Comparison of ENCODE assay signal across 27 cellular contexts in genomic region chr3:66889758-66890576, GRCh38.
DNase-seq lines count a peak whose midpoint lies in the region; ATAC-seq and TF ChIP-seq lines count a peak whose summit lies in the region.
"Had no signal": no experiment of that assay in that cellular context is flagged by ENCODE, and none has a peak within 500 bp of the region (broad histone marks: within the 10 kb centered on the region; RNA-seq: fewer than 3 reads in every experiment).

No MANE protein-coding gene starts in this region.

- H3K27me3 ChIP-seq in ACC112 (ENCODE audit: insufficient read depth, low read length): peaks cover 14% of the 10 kb centered on the region
- H3K27me3 ChIP-seq in CD8-positive, alpha-beta memory T cell (ENCODE audit: insufficient read depth, low read length, poor library complexity, severe bottlenecking): no peaks in the 10 kb centered on the region
- H3K27me3 ChIP-seq: Peyer's patch, SJSA1, testis, uterus had no signal

- peaks cover 0 to 26% (median 14%) of the 10 kb centered on the region in 5 donors for H3K9me3 Mint-ChIP-seq in CD8-positive, alpha-beta memory T cell
- peaks cover 19% of the 10 kb centered on the region for H3K9me3 Mint-ChIP-seq in nephron
- H3K9me3 Mint-ChIP-seq: activated CD4-positive, alpha-beta T cell treated with anti-CD3 and anti-CD28 coated beads, Interleukin-2, amount 10 ng/mL, durations not matched to agents 24 days and 14 days had no signal

- H3K9me3 ChIP-seq in CD8-positive, alpha-beta memory T cell (ENCODE audit: low read length): no peaks in the 10 kb centered on the region
- no peaks in the 10 kb centered on the region for H3K9me3 ChIP-seq in T-helper 17 cell (ENCODE audit: control insufficient read depth, low read length, poor library complexity, severe bottlenecking)
- H3K9me3 ChIP-seq: Peyer's patch, SJSA1, testis, uterus had no signal

- H3K27ac Mint-ChIP-seq in CD8-positive, alpha-beta memory T cell: no peak overlapping the region
- H3K27ac Mint-ChIP-seq in T-helper 17 cell (no peak overlapping the region), nephron (peak overlapping the region; percentile 14 to 72 (median 51))
- H3K27ac Mint-ChIP-seq: activated CD4-positive, alpha-beta T cell treated with anti-CD3 and anti-CD28 coated beads, Interleukin-2, amount 10 ng/mL, durations not matched to agents 24 days and 14 days; activated naive CD8-positive, alpha-beta T cell treated with anti-CD3 and anti-CD28 coated beads, Interleukin-2, amount 10 ng/mL, durations not matched to agents 7 days and 5 days; activated T-helper 2 cell treated with anti-CD3 and anti-CD28 coated beads, Interferon-gamma antibody, Interleukin-2, Interleukin-4, amounts not matched to agents 10 μg/mL and 5 μg/mL and 100 μg/mL, durations not matched to agents 14 hours and 24 hours and 36 hours had no signal

- peak overlapping the region; percentile 44 for H3K4me3 ChIP-seq in ACC112 (ENCODE audit: low read depth, low read length)
- no peak overlapping the region for H3K4me3 ChIP-seq in CD8-positive, alpha-beta memory T cell (ENCODE audit: low read length)
- H3K4me3 ChIP-seq: Peyer's patch, SJSA1, testis, uterus had no signal

- POLR2A ChIA-PET in CD8-positive, alpha-beta memory T cell (lab: Charles Lee): no interaction called here

- H3K4me1 Mint-ChIP-seq in CD8-positive, alpha-beta memory T cell: peaks cover 2 to 8% (median 7%) of the 10 kb centered on the region in 3 donors
- H3K4me1 Mint-ChIP-seq in T-helper 17 cell: no peaks in the 10 kb centered on the region
- H3K4me1 Mint-ChIP-seq in nephron: peaks cover 13% of the 10 kb centered on the region
- H3K4me1 Mint-ChIP-seq: activated CD4-positive, alpha-beta T cell treated with anti-CD3 and anti-CD28 coated beads, Interleukin-2, amount 10 ng/mL, durations not matched to agents 24 days and 14 days had no signal

- no peaks in the 10 kb centered on the region for H3K36me3 ChIP-seq in ACC112 (ENCODE audit: insufficient read depth, low read length)
- no peaks in the 10 kb centered on the region for H3K36me3 ChIP-seq in CD8-positive, alpha-beta memory T cell (ENCODE audit: insufficient read depth, low read length)
- H3K36me3 ChIP-seq: Peyer's patch, SJSA1, uterus had no signal

- peaks cover 0 to 5% of the 10 kb centered on the region in 2 donors for H3K27me3 Mint-ChIP-seq in CD8-positive, alpha-beta memory T cell
- H3K27me3 Mint-ChIP-seq in T-helper 17 cell: no peaks in the 10 kb centered on the region
- peaks cover 3% of the 10 kb centered on the region for H3K27me3 Mint-ChIP-seq in nephron (ENCODE audit: low read depth)
- H3K27me3 Mint-ChIP-seq: activated CD4-positive, alpha-beta T cell treated with anti-CD3 and anti-CD28 coated beads, Interleukin-2, amount 10 ng/mL, durations not matched to agents 24 days and 14 days had no signal

- H3K27ac ChIP-seq in ACC112 (ENCODE audit: low read depth, low read length): no peak overlapping the region
- H3K27ac ChIP-seq in CD8-positive, alpha-beta memory T cell (ENCODE audit: low read depth, low read length): no peak overlapping the region
- H3K27ac ChIP-seq: C4-2B, epithelial cell of prostate, KMS-11, Peyer's patch, SJSA1, testis, uterus had no signal

- ATAC-seq in T-helper 17 cell (no peak), GM19463 (IDR thresholded peaks at IDR 0.05; ENCODE audit: unreplicated experiment) (no peak), HG03457 (IDR thresholded peaks at IDR 0.05; ENCODE audit: unreplicated experiment) (no peak)

- peak overlapping the region; percentile 2 to 70 (median 47) for H3K4me3 Mint-ChIP-seq in CD8-positive, alpha-beta memory T cell
- H3K4me3 Mint-ChIP-seq in T-helper 17 cell (peak overlapping the region; percentile 43), nephron (peak overlapping the region in 1 of 3 experiments; percentile 32)
- H3K4me3 Mint-ChIP-seq: activated CD4-positive, alpha-beta T cell treated with anti-CD3 and anti-CD28 coated beads, Interleukin-2, amount 10 ng/mL, durations not matched to agents 24 days and 14 days; activated naive CD8-positive, alpha-beta T cell treated with anti-CD3 and anti-CD28 coated beads, Interleukin-2, amount 10 ng/mL, durations not matched to agents 7 days and 5 days had no signal

- DNase-seq in CD8-positive, alpha-beta memory T cell: no peak
- DNase-seq in T-helper 17 cell (no peak), GM03348 (ENCODE audit: low spot score) (no peak)
- DNase-seq: activated CD4-positive, alpha-beta T cell treated with anti-CD3 and anti-CD28 coated beads, Interleukin-2, amount 10 ng/mL, durations not matched to agents 24 days and 14 days; activated CD8-positive, alpha-beta memory T cell treated with anti-CD3 and anti-CD28 coated beads, Interleukin-2, amount 50 U/mL, for 48 hours; activated naive CD8-positive, alpha-beta T cell treated with anti-CD3 and anti-CD28 coated beads, Interleukin-2, amount 10 ng/mL, durations not matched to agents 7 days and 5 days; cerebellar nuclear complex; GOT3; head of caudate nucleus; kidney glomerular epithelial cell; mammary epithelial cell; NCI-H1436; NCI-H2107; NCI-H510A; NK-92 treated with Interleukin-12 subunit alpha and Interleukin-12 subunit beta, amount 100 ng/mL, for 24 hours; Peyer's patch; testis; uterus had no signal

- H3K4me1 ChIP-seq in ACC112 (ENCODE audit: control insufficient read depth, insufficient read depth, low read length, unreplicated experiment): peaks cover 4% of the 10 kb centered on the region
- no peaks in the 10 kb centered on the region for H3K4me1 ChIP-seq in CD8-positive, alpha-beta memory T cell (ENCODE audit: insufficient read depth, low read length)
- H3K4me1 ChIP-seq: Peyer's patch, SJSA1, testis, uterus had no signal

- H3K79me2 ChIP-seq in ACC112 (ENCODE audit: control insufficient read depth, insufficient read depth, low read length, unreplicated experiment): no peaks in the 10 kb centered on the region

- peak overlapping the region; percentile 48 for H2AFZ ChIP-seq in ACC112 (ENCODE audit: low read length, unreplicated experiment)

- peaks cover 0 to 5% (median 2%) of the 10 kb centered on the region in 3 donors for H3K36me3 Mint-ChIP-seq in CD8-positive, alpha-beta memory T cell
- H3K36me3 Mint-ChIP-seq in T-helper 17 cell (ENCODE audit: low read depth) (peaks cover 2% of the 10 kb centered on the region), nephron (ENCODE audit: low read depth) (no peaks in the 10 kb centered on the region)
- H3K36me3 Mint-ChIP-seq: activated naive CD8-positive, alpha-beta T cell treated with anti-CD3 and anti-CD28 coated beads, Interleukin-2, amount 10 ng/mL, durations not matched to agents 7 days and 5 days had no signal

- CTCF ChIA-PET in CD8-positive, alpha-beta memory T cell (lab: Charles Lee): no interaction called here

- TF ChIP-seq CTCF in nephron (IDR thresholded peaks at IDR 0.05; ENCODE audit: unreplicated experiment in 3 of 3): no peak

Comparison
In these comparisons a context has a peak if more than half of its experiments do, and no peak if none do; other contexts are left out.
1. H3K27ac Mint-ChIP-seq: peak in nephron (3 of 3); none in CD8-positive, alpha-beta memory T cell (0 of 8) and T-helper 17 cell (single experiment).